In the genomic region with DNA sequence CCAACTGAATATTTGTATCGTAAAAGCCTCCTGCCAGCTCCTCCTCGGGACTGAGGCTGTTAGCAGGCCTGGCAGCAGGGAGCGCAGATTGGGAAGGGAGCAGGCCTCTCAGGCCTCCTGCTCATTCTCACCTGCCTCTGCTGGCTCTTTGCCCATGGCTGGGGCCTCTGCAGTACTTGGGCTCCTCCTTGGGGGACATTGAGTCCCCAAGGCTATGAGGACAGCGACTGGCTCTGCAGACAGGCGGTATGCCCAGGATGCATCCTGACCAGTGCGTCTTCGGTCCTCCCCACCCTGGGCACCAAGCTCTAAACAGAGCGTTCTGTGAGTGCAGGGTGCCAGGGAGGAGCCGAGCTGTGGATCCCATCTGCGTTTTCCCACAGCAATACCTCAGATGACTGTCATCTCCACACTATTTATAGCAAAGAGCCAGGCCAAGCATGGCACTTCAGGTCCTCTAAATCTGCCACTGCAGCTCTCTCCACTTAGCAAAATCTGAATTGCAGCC, we compare ENCODE assay signal across 16 cellular contexts. TPM values are rescaled to one million over a fixed set of nuclear protein-coding genes. Genes with fewer than 3 reads are reported as not detected.
A peak's percentile ranks its signal among the peaks of the same experiment; 100 is the strongest.
DNase-seq lines count a peak whose midpoint lies in the region; ATAC-seq and TF ChIP-seq lines count a peak whose summit lies in the region.
"Had no signal": no experiment of that assay in that cellular context is flagged by ENCODE, and none has a peak within 500 bp of the region (broad histone marks: within the 10 kb centered on the region; RNA-seq: fewer than 3 reads in every experiment).

No MANE protein-coding gene starts in this region.

- H3K27me3 ChIP-seq in thoracic aorta (replicated peaks; ENCODE audit: insufficient read depth) (no peaks in the 10 kb centered on the region), upper lobe of left lung (no peaks in the 10 kb centered on the region)
- H3K27me3 ChIP-seq: adrenal gland had no signal

- TF ChIP-seq EP300 in upper lobe of left lung (IDR thresholded peaks at IDR 0.05): no peak

- intact Hi-C loops in left ventricle myocardium superior (cut with micrococcal nuclease): no loop called here

- H3K27ac ChIP-seq in thoracic aorta: peak overlapping the region; percentile 17 to 47
- H3K27ac ChIP-seq in upper lobe of left lung: no peak overlapping the region
- H3K27ac ChIP-seq: foreskin keratinocyte had no signal

- H3K4me1 ChIP-seq in thoracic aorta (ENCODE audit: control insufficient read depth in 1 of 2, low read depth in 2 of 2): peaks cover 29 to 47% of the 10 kb centered on the region in 2 donors
- peaks cover 0 to 8% (median 6%) of the 10 kb centered on the region in 4 donors for H3K4me1 ChIP-seq in upper lobe of left lung
- H3K4me1 ChIP-seq: foreskin keratinocyte had no signal

- H3K36me3 ChIP-seq in thoracic aorta (peaks cover 8% of the 10 kb centered on the region), upper lobe of left lung (no peaks in the 10 kb centered on the region)

- no peak for TF ChIP-seq CTCF in thoracic aorta (IDR thresholded peaks at IDR 0.05)
- no peak for TF ChIP-seq CTCF in upper lobe of left lung (IDR thresholded peaks at IDR 0.05)

- H3K4me3 ChIP-seq in thoracic aorta: no peak overlapping the region
- H3K4me3 ChIP-seq in upper lobe of left lung: no peak overlapping the region
- H3K4me3 ChIP-seq: adrenal gland had no signal

- peak; percentile 5 to 52 for DNase-seq in NCI-H187 (lab: John Stamatoyannopoulos, UW)
- no peak for DNase-seq in NCI-H187 treated with DMSO at 0.1 percent for 48 hours (lab: John Stamatoyannopoulos, UW)
- peak; percentile 27 to 73 for DNase-seq in SHP77 (lab: John Stamatoyannopoulos, UW)
- DNase-seq in left ventricle myocardium superior: peak; percentile 81
- no peak for DNase-seq in thoracic aorta (ENCODE audit: low spot score)
- DNase-seq in activated CD4-positive, CD25-positive, alpha-beta regulatory T cell (lab: John Stamatoyannopoulos, UW): no peak
- DNase-seq in NOMO-1 treated with dmso at 0.1 percent for 144 hours (lab: John Stamatoyannopoulos, UW; ENCODE audit: unreplicated experiment): no peak
- DNase-seq in upper lobe of left lung: no peak
- DNase-seq: activated B cell treated with CpG ODN at 0.5 μM for 24 hours; activated T-cell treated with anti-CD3 and anti-CD28 coated beads, Interleukin-2, amount 50 U/mL, for 24 hours; foreskin keratinocyte; GOT3; islet precursor cell; natural killer cell; small intestine had no signal

- H3K9me3 ChIP-seq in thoracic aorta: no peaks in the 10 kb centered on the region
- H3K9me3 ChIP-seq in upper lobe of left lung: no peaks in the 10 kb centered on the region
- H3K9me3 ChIP-seq: adrenal gland had no signal

- TF ChIP-seq POLR2A in upper lobe of left lung (IDR thresholded peaks at IDR 0.05): no peak

- peak; percentile 80 for ATAC-seq in left ventricle myocardium superior
- ATAC-seq in thoracic aorta (ENCODE audit: insufficient number of reproducible peaks, low FRiP score, low read depth): no peak
- ATAC-seq in upper lobe of left lung (ENCODE audit: low FRiP score in 2 of 2): no peak
- ATAC-seq: natural killer cell had no signal

- WGBS in upper lobe of left lung, 2 donors: 83 to 86% methylated on average over 7 to 10 of the region's 10 CpGs

RNA-seq across cellular contexts. Expression of a gene that starts 38.7 kb away (rescaled TPM):
- total RNA-seq in left ventricle myocardium superior (25.9 TPM), thoracic aorta (10 to 100 TPM; 13.1 to 51.4 TPM), upper lobe of left lung (10 to 100 TPM; 10.4 to 26.0 (median 21.0) TPM)

RNA-seq across cellular contexts. Expression of a gene that starts 39.2 kb away (rescaled TPM):
- total RNA-seq in left ventricle myocardium superior (21.4 TPM), thoracic aorta (10 to 100 TPM; 16.1 to 28.7 TPM), upper lobe of left lung (10 to 100 TPM; 16.3 to 51.3 (median 22.1) TPM)

Comparison
In these comparisons a context has a peak if more than half of its experiments do, and no peak if none do; other contexts are left out.
1. DNase-seq: peak in NCI-H187 (2 of 2), SHP77 (2 of 2) and left ventricle myocardium superior (single experiment); none in NCI-H187 treated with DMSO at 0.1 percent for 48 hours (single experiment), thoracic aorta (single experiment), activated CD4-positive, CD25-positive, alpha-beta regulatory T cell (0 of 4), NOMO-1 treated with dmso at 0.1 percent for 144 hours (single experiment) and upper lobe of left lung (0 of 2).
2. H3K27ac ChIP-seq: peak in thoracic aorta (2 of 2); none in upper lobe of left lung (0 of 4).